1 cellular context compared by ENCODE assay signal in genomic region chr3:173983353-173983752, GRCh38.
TF ChIP-seq lines count a peak whose summit lies in the region.

No MANE protein-coding gene starts in this region.

TF ChIP-seq in IMR-90, 13 proteins besides CTCF, POLR2A, EP300 and RAD21:
- TF ChIP-seq CEBPB (IDR thresholded peaks at IDR 0.05; ENCODE audit: low read depth, low read length), result no peak
- TF ChIP-seq FOS (IDR thresholded peaks at IDR 0.05; ENCODE audit: low read depth, low read length), result no peak
- TF ChIP-seq MAZ (IDR thresholded peaks at IDR 0.05; ENCODE audit: borderline replicate concordance, low read depth, low read length), result no peak
- TF ChIP-seq CHD1 (IDR thresholded peaks at IDR 0.05; ENCODE audit: low read depth, low read length), result no peak
- no peak for TF ChIP-seq MXI1 (IDR thresholded peaks at IDR 0.05; ENCODE audit: borderline replicate concordance, low read depth, low read length)
TF ChIP-seq in IMR-90: peak in this region for 0.
